ENCODE assay signal across 8 cellular contexts in the genomic region with DNA sequence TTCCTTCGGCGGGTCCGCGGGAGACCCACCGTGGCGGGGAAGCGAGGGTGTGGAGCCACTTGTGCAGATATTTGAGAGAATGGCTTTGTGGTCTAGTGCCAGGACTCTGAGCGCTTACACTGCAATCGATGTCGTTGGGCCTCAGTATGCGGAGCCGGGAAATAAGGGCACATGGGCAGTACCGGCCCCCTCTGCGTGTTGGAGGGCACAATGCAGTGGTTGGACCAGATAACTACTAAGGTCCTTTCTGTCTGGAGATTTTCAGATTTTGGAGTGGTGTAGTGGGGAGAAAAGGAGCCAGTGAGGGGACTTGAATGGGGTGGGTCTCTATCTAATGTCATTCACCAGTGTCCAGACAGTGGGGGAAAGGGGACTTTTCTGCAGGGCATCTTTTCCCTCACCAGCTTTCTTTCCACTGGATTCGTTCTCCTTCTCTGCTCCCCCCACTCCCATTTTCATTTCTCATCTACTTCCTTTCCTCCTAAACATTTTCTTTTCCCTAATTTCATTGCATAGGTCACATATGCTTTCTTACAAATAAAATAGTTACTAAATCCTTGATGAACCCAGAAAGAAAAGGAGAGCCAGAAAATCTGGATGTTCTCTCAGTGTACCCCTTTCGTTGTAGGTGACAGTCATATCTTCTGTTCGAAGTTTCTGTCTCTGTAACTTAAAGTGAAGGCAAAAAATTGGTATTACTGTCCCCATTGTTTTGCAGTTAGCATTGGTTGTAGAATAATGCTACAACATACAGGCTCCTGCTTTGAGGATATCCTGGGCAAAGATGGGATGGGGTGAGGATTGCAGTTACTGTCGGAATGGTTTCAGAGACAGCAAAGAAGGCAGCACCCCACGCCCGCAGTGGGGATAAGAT. TPM values are rescaled to one million over a fixed set of nuclear protein-coding genes. Genes with fewer than 3 reads are reported as not detected.
DNase-seq lines count a peak whose midpoint lies in the region; ATAC-seq and TF ChIP-seq lines count a peak whose summit lies in the region.

No MANE protein-coding gene starts in this region.

- H3K27ac ChIP-seq in cardiac muscle cell = peak overlapping the region; percentile 97
- H3K27ac ChIP-seq in skeletal muscle tissue (ENCODE audit: low read depth, low read length) = peak overlapping the region; percentile 91

- H3K9ac ChIP-seq in skeletal muscle tissue (ENCODE audit: low read depth in 1 of 3, low read length in 3 of 3) = peak overlapping the region; percentile 75 to 88 (median 86)

- TF ChIP-seq CTCF in cardiac muscle cell (IDR thresholded peaks at IDR 0.05; ENCODE audit: low read depth, low read length) (no peak), fibroblast of the aortic adventitia (IDR thresholded peaks at IDR 0.05; ENCODE audit: insufficient read depth, low read length) (no peak)

- H3K36me3 ChIP-seq in cardiac muscle cell (no peaks in the 10 kb centered on the region), skeletal muscle tissue (ENCODE audit: control insufficient read depth in 3 of 3, insufficient read depth in 3 of 3, low read length in 3 of 3) (peaks cover 0 to 2% (median 2%) of the 10 kb centered on the region in 3 donors)

- intact Hi-C loops in left ventricle myocardium superior (cut with micrococcal nuclease) = no loop called here

- H3K27me3 ChIP-seq in cardiac muscle cell = peaks cover 31% of the 10 kb centered on the region
- peaks cover 20 to 26% (median 26%) of the 10 kb centered on the region in 3 donors for H3K27me3 ChIP-seq in skeletal muscle tissue (ENCODE audit: control insufficient read depth in 3 of 3, insufficient read depth in 3 of 3, low read length in 3 of 3)

- peak overlapping the region; percentile 49 for H3K4me3 ChIP-seq in cardiac muscle cell
- peak overlapping the region; percentile 79 for H3K4me3 ChIP-seq in fibroblast of the aortic adventitia (ENCODE audit: low read depth, low read length)
- peak overlapping the region; percentile 68 to 89 (median 79) for H3K4me3 ChIP-seq in skeletal muscle tissue (ENCODE audit: low read length in 3 of 3)

- H3K4me1 ChIP-seq in cardiac muscle cell (ENCODE audit: low read depth) (peaks cover 9% of the 10 kb centered on the region), skeletal muscle tissue (ENCODE audit: control insufficient read depth in 3 of 3, insufficient read depth in 3 of 3, low read length in 3 of 3) (peaks cover 31 to 38% (median 33%) of the 10 kb centered on the region in 3 donors)

- DNase-seq in cardiac muscle cell (ENCODE audit: low read depth in 1 of 2, low spot score in 1 of 2) = no peak
- no peak for DNase-seq in left ventricle myocardium superior
- peak; percentile 52 for DNase-seq in SW480 (ENCODE audit: low spot score)
- peak; percentile 29 for DNase-seq in fibroblast of the aortic adventitia (ENCODE audit: low read depth)
- no peak for DNase-seq in middle frontal gyrus (ENCODE audit: extremely low spot score, low spot score)
- no peak for DNase-seq in cerebellar cortex (ENCODE audit: low spot score)
- DNase-seq in NCI-H146 (lab: John Stamatoyannopoulos, UW) = no peak

- ATAC-seq in left ventricle myocardium superior = no peak

- H3K9me3 ChIP-seq in cardiac muscle cell (ENCODE audit: low read depth) = no peaks in the 10 kb centered on the region
- H3K9me3 ChIP-seq in skeletal muscle tissue (ENCODE audit: control insufficient read depth in 3 of 3, low read length in 3 of 3) = no peaks in the 10 kb centered on the region

RNA-seq across cellular contexts. Expression of a gene that starts 1.4 kb away (rescaled TPM):
- total RNA-seq in cardiac muscle cell = 5.4 and 14.2 TPM in 2 replicates
- 8.2 and 9.9 TPM in 2 replicates for polyA plus RNA-seq in cardiac muscle cell
- total RNA-seq in left ventricle myocardium superior = 14.6 TPM
- 4.2 and 5.2 TPM in 2 replicates for total RNA-seq in fibroblast of the aortic adventitia (ENCODE audit: low replicate concordance)
- total RNA-seq in skeletal muscle tissue = 4.7 TPM

Comparison
In these comparisons a context has a peak if more than half of its experiments do, and no peak if none do; other contexts are left out.
1. DNase-seq: peak in SW480 (single experiment) and fibroblast of the aortic adventitia (single experiment); none in cardiac muscle cell (0 of 2), left ventricle myocardium superior (single experiment), middle frontal gyrus (single experiment), cerebellar cortex (single experiment) and NCI-H146 (single experiment).
2. Peak in every context shown above with its lines, with median percentiles within 50 percentile points of each other: H3K4me3 ChIP-seq.